In the genomic region with DNA sequence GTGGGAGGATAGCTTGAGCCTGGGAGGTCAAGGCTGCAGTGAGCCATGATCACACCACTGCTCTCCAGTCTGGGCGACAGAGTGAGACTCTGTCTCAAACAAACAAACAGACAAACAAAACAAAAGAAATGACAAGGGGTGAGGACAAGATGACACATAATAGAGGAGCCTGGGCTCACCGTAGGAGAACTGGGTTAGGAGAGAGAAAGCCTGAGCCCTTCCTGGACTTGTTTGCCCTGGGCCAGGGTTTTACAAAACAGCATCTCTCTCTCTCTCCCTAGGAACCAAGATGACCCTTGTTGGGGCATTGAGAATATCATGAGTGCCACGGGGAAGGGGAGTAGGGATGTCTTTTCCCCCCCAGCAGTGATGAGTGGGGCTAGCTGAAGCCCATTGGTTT, we compare ENCODE assay signal across 18 cellular contexts. TPM values are rescaled to one million over a fixed set of nuclear protein-coding genes. Genes with fewer than 3 reads are reported as not detected.
DNase-seq lines count a peak whose midpoint lies in the region; ATAC-seq and TF ChIP-seq lines count a peak whose summit lies in the region.
"Had no signal": no experiment of that assay in that cellular context is flagged by ENCODE, and none has a peak within 500 bp of the region (broad histone marks: within the 10 kb centered on the region; RNA-seq: fewer than 3 reads in every experiment).

No MANE protein-coding gene starts in this region.

- H2BK5ac ChIP-seq in neuronal stem cell (ENCODE audit: low read length), result no peak overlapping the region

- H3K27ac ChIP-seq in C4-2B (peak overlapping the region; percentile 9; the same call in 1 of the 2 replicates), neuronal stem cell (replicated peaks; ENCODE audit: low read length) (no peak overlapping the region), foreskin keratinocyte (no peak overlapping the region)
- H3K27ac ChIP-seq: BLaER1 treated with 17β-estradiol and CSF1 and Interleukin-3, amounts not matched to agents 10 nM and 100 nM had no signal

- H2AK5ac ChIP-seq in neuronal stem cell (ENCODE audit: low read depth, low read length), result no peak overlapping the region

- no peak overlapping the region for H3K23ac ChIP-seq in neuronal stem cell (ENCODE audit: low read depth, low read length, poor library complexity)

- peak; percentile 26 for DNase-seq in activated CD8-positive, alpha-beta memory T cell treated with anti-CD3 and anti-CD28 coated beads, Interleukin-2, amount 50 U/mL, for 48 hours
- no peak for DNase-seq in activated CD8-positive, alpha-beta memory T cell treated with anti-CD3 and anti-CD28 coated beads, Interleukin-2, amount 10 ng/mL, durations not matched to agents 7 days and 5 days
- DNase-seq in neuronal stem cell (ENCODE audit: low spot score) (no peak), foreskin keratinocyte (no peak)
- no peak for DNase-seq in stimulated activated CD4-positive, alpha-beta T cell treated with anti-CD3 and anti-CD28 coated beads, Interleukin-4, amount 100 ng/mL, for 4 hours
- DNase-seq: CD4-positive, CD25-positive, alpha-beta regulatory T cell; COR-L47; HCEC 1CT had no signal

- H3K27me3 ChIP-seq in neuronal stem cell (ENCODE audit: control insufficient read depth in 3 of 3, insufficient read depth in 3 of 3, low read depth in 1 of 3, low read length in 3 of 3) (peaks cover 0 to 4% (median 0%) of the 10 kb centered on the region in 3 experiments), foreskin keratinocyte (peaks cover under 1% of the 10 kb centered on the region)

- no peak overlapping the region for H4K8ac ChIP-seq in neuronal stem cell (ENCODE audit: low read depth, low read length)

- peaks cover 12% of the 10 kb centered on the region for H3K4me1 Mint-ChIP-seq in activated CD8-positive, alpha-beta memory T cell treated with anti-CD3 and anti-CD28 coated beads, Interleukin-2, amount 10 ng/mL, durations not matched to agents 7 days and 5 days
- no peaks in the 10 kb centered on the region for H3K4me1 Mint-ChIP-seq in activated T-helper 17 cell treated with anti-CD3 and anti-CD28 coated beads, Interleukin-2, amount 50 U/mL, for 72 hours

- no peaks in the 10 kb centered on the region for H3K9me3 ChIP-seq in neuronal stem cell (replicated peaks in 1 of 2; ENCODE audit: control insufficient read depth in 2 of 2, insufficient read depth in 1 of 2, low read depth in 1 of 2, low read length in 2 of 2)
- H3K9me3 ChIP-seq: BLaER1 treated with 17β-estradiol and CSF1 and Interleukin-3, amounts not matched to agents 10 nM and 100 nM had no signal

- no peaks in the 10 kb centered on the region for H3K36me3 ChIP-seq in neuronal stem cell (replicated peaks in 1 of 2; ENCODE audit: control insufficient read depth in 2 of 2, insufficient read depth in 2 of 2, low read length in 2 of 2)
- H3K36me3 ChIP-seq: BLaER1 treated with 17β-estradiol and CSF1 and Interleukin-3, amounts not matched to agents 10 nM and 100 nM had no signal

- CTCF ChIA-PET in activated CD8-positive, alpha-beta memory T cell treated with anti-CD3 and anti-CD28 coated beads, Interleukin-2, amount 10 ng/mL, durations not matched to agents 7 days and 5 days (lab: Charles Lee), result interaction anchor here (0.7 kb wide), 1 partner anchor 47 kb away, joined by 3 read pairs; no protein-coding TSS in a partner anchor

- no peak overlapping the region for H2BK120ac ChIP-seq in neuronal stem cell (ENCODE audit: low read depth, low read length)

- no peak overlapping the region for H2BK12ac ChIP-seq in neuronal stem cell (ENCODE audit: low read length)

- no peak for ATAC-seq in activated CD8-positive, alpha-beta memory T cell treated with anti-CD3 and anti-CD28 coated beads, Interleukin-2, amount 10 ng/mL, durations not matched to agents 7 days and 5 days
- no peak for ATAC-seq in activated T-helper 17 cell treated with anti-CD3 and anti-CD28 coated beads, Interleukin-2, amount 50 U/mL, for 72 hours (replicated peaks)
- no peak for ATAC-seq in GM18909 (IDR thresholded peaks at IDR 0.05; ENCODE audit: poor library complexity, unreplicated experiment)
- ATAC-seq in foreskin keratinocyte, result no peak
- ATAC-seq: GM23338, HepG2 had no signal

- no peak overlapping the region for H3K4ac ChIP-seq in neuronal stem cell (ENCODE audit: low read length)

- H3K9me3 Mint-ChIP-seq in activated CD8-positive, alpha-beta memory T cell treated with anti-CD3 and anti-CD28 coated beads, Interleukin-2, amount 10 ng/mL, durations not matched to agents 7 days and 5 days (ENCODE audit: low read depth), result no peaks in the 10 kb centered on the region
- no peaks in the 10 kb centered on the region for H3K9me3 Mint-ChIP-seq in activated T-helper 17 cell treated with anti-CD3 and anti-CD28 coated beads, Interleukin-2, amount 50 U/mL, for 72 hours
- H3K9me3 Mint-ChIP-seq: CD8-positive, alpha-beta memory T cell; GM23338 had no signal

- H4K91ac ChIP-seq in neuronal stem cell (ENCODE audit: low read depth, low read length, poor library complexity), result no peak overlapping the region

- no peak overlapping the region for H3K4me3 ChIP-seq in neuronal stem cell (ENCODE audit: low read length in 2 of 2)
- H3K4me3 ChIP-seq: BLaER1 treated with 17β-estradiol and CSF1 and Interleukin-3, amounts not matched to agents 10 nM and 100 nM; GM23338 had no signal

- no peaks in the 10 kb centered on the region for H3K79me1 ChIP-seq in neuronal stem cell (ENCODE audit: low read depth, low read length)

- TF ChIP-seq CTCF in C4-2B (conservative IDR thresholded peaks at IDR 0.05) (no peak), foreskin keratinocyte (conservative IDR thresholded peaks at IDR 0.05) (no peak)

- H3K4me1 ChIP-seq in neuronal stem cell (ENCODE audit: control insufficient read depth in 2 of 2, insufficient read depth in 1 of 2, low read depth in 1 of 2, low read length in 2 of 2), result peaks cover 6 to 13% of the 10 kb centered on the region in 2 donors
- H3K4me1 ChIP-seq in foreskin keratinocyte, result no peaks in the 10 kb centered on the region

- H2AFZ ChIP-seq in neuronal stem cell (ENCODE audit: low read length), result no peak overlapping the region
- H2AFZ ChIP-seq: GM23338 had no signal

- peak overlapping the region; percentile 13 for H3K9ac ChIP-seq in neuronal stem cell (ENCODE audit: low read depth, low read length, poor library complexity)
- H3K9ac ChIP-seq: BLaER1 treated with 17β-estradiol and CSF1 and Interleukin-3, amounts not matched to agents 10 nM and 100 nM had no signal

- no peak overlapping the region for H3K14ac ChIP-seq in neuronal stem cell (ENCODE audit: low read length)

- no peak overlapping the region for H3K4me2 ChIP-seq in neuronal stem cell (ENCODE audit: insufficient read depth, low read length, poor library complexity, severe bottlenecking)
- H3K4me2 ChIP-seq: GM23338 had no signal

- no peak overlapping the region for H3K27ac Mint-ChIP-seq in activated CD8-positive, alpha-beta memory T cell treated with anti-CD3 and anti-CD28 coated beads, Interleukin-2, amount 10 ng/mL, durations not matched to agents 7 days and 5 days
- H3K27ac Mint-ChIP-seq in activated T-helper 17 cell treated with anti-CD3 and anti-CD28 coated beads, Interleukin-2, amount 50 U/mL, for 72 hours, result peak overlapping the region; percentile 37
- H3K27ac Mint-ChIP-seq: GM23338, IgD-negative memory B cell had no signal

- peaks cover 4% of the 10 kb centered on the region for H3K27me3 Mint-ChIP-seq in activated CD8-positive, alpha-beta memory T cell treated with anti-CD3 and anti-CD28 coated beads, Interleukin-2, amount 10 ng/mL, durations not matched to agents 7 days and 5 days
- peaks cover 5% of the 10 kb centered on the region for H3K27me3 Mint-ChIP-seq in activated T-helper 17 cell treated with anti-CD3 and anti-CD28 coated beads, Interleukin-2, amount 50 U/mL, for 72 hours

- H3K4me3 Mint-ChIP-seq in activated CD8-positive, alpha-beta memory T cell treated with anti-CD3 and anti-CD28 coated beads, Interleukin-2, amount 10 ng/mL, durations not matched to agents 7 days and 5 days, result no peak overlapping the region
- H3K4me3 Mint-ChIP-seq in activated T-helper 17 cell treated with anti-CD3 and anti-CD28 coated beads, Interleukin-2, amount 50 U/mL, for 72 hours, result no peak overlapping the region
- H3K4me3 Mint-ChIP-seq: CD4-positive, CD25-positive, alpha-beta regulatory T cell; CD8-positive, alpha-beta memory T cell; GM23338; IgD-negative memory B cell had no signal

- H3K18ac ChIP-seq in neuronal stem cell (ENCODE audit: low read length), result no peak overlapping the region

- H2BK15ac ChIP-seq in neuronal stem cell (ENCODE audit: low read length), result no peak overlapping the region

- no CpG with 5 or more reads among the region's 3 CpGs for WGBS in neuronal stem cell (ENCODE audit: extremely low coverage in 2 of 2, insufficient read length in 2 of 2, insufficient replicate concordance in 1 of 2), 2 donors

- no peaks in the 10 kb centered on the region for H3K36me3 Mint-ChIP-seq in activated CD8-positive, alpha-beta memory T cell treated with anti-CD3 and anti-CD28 coated beads, Interleukin-2, amount 10 ng/mL, durations not matched to agents 7 days and 5 days
- H3K36me3 Mint-ChIP-seq in activated T-helper 17 cell treated with anti-CD3 and anti-CD28 coated beads, Interleukin-2, amount 50 U/mL, for 72 hours (ENCODE audit: low read depth), result no peaks in the 10 kb centered on the region
- H3K36me3 Mint-ChIP-seq: CD4-positive, CD25-positive, alpha-beta regulatory T cell; IgD-negative memory B cell had no signal

RNA-seq across cellular contexts. Expression of gene ROBO3, which starts 15.7 kb away (rescaled TPM):
- total RNA-seq in activated CD8-positive, alpha-beta memory T cell treated with anti-CD3 and anti-CD28 coated beads, Interleukin-2, amount 10 ng/mL, durations not matched to agents 7 days and 5 days, result 10 to 100 TPM in 1 of 2 experiments, 1 to 10 TPM in 1; 5.3 to 11.1 TPM
- 1 to 10 TPM; 8.1 TPM for total RNA-seq in activated T-helper 17 cell treated with anti-CD3 and anti-CD28 coated beads, Interleukin-2, amount 50 U/mL, for 72 hours
- 9.5 TPM for polyA plus RNA-seq in neuronal stem cell (2013, experiment 1 of 2)
- 8.8 TPM for polyA plus RNA-seq in neuronal stem cell (2013, experiment 2 of 2)
- 24.0 and 51.7 TPM in 2 replicates for total RNA-seq in foreskin keratinocyte
- 22.6 and 61.5 TPM in 2 replicates for polyA plus RNA-seq in foreskin keratinocyte
- polyA plus RNA-seq: IgD-negative memory B cell had no signal

RNA-seq across cellular contexts. Expression of gene ROBO4, which starts 16.7 kb away (rescaled TPM):
- total RNA-seq in activated CD8-positive, alpha-beta memory T cell treated with anti-CD3 and anti-CD28 coated beads, Interleukin-2, amount 10 ng/mL, durations not matched to agents 7 days and 5 days, result not detected
- not detected for total RNA-seq in activated T-helper 17 cell treated with anti-CD3 and anti-CD28 coated beads, Interleukin-2, amount 50 U/mL, for 72 hours
- not detected for polyA plus RNA-seq in neuronal stem cell (2013, experiment 1 of 2)
- polyA plus RNA-seq in neuronal stem cell (2013, experiment 2 of 2), result not detected
- 1.5 and 6.4 TPM in 2 replicates for total RNA-seq in foreskin keratinocyte
- 1.8 and 5.9 TPM in 2 replicates for polyA plus RNA-seq in foreskin keratinocyte
- total RNA-seq: A673; CD8-positive, alpha-beta memory T cell; GM23338 had no signal
- polyA plus RNA-seq: CD8-positive, alpha-beta memory T cell; GM23338; IgD-negative memory B cell had no signal

RNA-seq across cellular contexts. Expression of gene HEPN1, which starts 38.1 kb away (rescaled TPM):
- total RNA-seq in activated CD8-positive, alpha-beta memory T cell treated with anti-CD3 and anti-CD28 coated beads, Interleukin-2, amount 10 ng/mL, durations not matched to agents 7 days and 5 days, result not detected
- total RNA-seq in activated T-helper 17 cell treated with anti-CD3 and anti-CD28 coated beads, Interleukin-2, amount 50 U/mL, for 72 hours, result not detected
- not detected for polyA plus RNA-seq in neuronal stem cell (2013, experiment 1 of 2)
- polyA plus RNA-seq in neuronal stem cell (2013, experiment 2 of 2), result not detected
- not detected in 2 replicates for total RNA-seq in foreskin keratinocyte
- polyA plus RNA-seq in foreskin keratinocyte, result not detected in 2 replicates
- total RNA-seq: A673; CD4-positive, CD25-positive, alpha-beta regulatory T cell; CD8-positive, alpha-beta memory T cell; GM23338; HepG2 had no signal
- polyA plus RNA-seq: AG04450; CD4-positive, CD25-positive, alpha-beta regulatory T cell; CD8-positive, alpha-beta memory T cell; GM23338; HepG2; IgD-negative memory B cell had no signal

RNA-seq across cellular contexts. Expression of gene HEPACAM, which starts 54.9 kb away (rescaled TPM):
- total RNA-seq in activated CD8-positive, alpha-beta memory T cell treated with anti-CD3 and anti-CD28 coated beads, Interleukin-2, amount 10 ng/mL, durations not matched to agents 7 days and 5 days, result not detected
- not detected for total RNA-seq in activated T-helper 17 cell treated with anti-CD3 and anti-CD28 coated beads, Interleukin-2, amount 50 U/mL, for 72 hours
- polyA plus RNA-seq in neuronal stem cell (2013, experiment 1 of 2), result 0.03 TPM
- polyA plus RNA-seq in neuronal stem cell (2013, experiment 2 of 2), result 0.01 TPM
- total RNA-seq in foreskin keratinocyte, result not detected in 2 replicates
- polyA plus RNA-seq in foreskin keratinocyte, result not detected in 2 replicates
- total RNA-seq: A673; CD4-positive, CD25-positive, alpha-beta regulatory T cell; CD8-positive, alpha-beta memory T cell had no signal
- polyA plus RNA-seq: CD4-positive, CD25-positive, alpha-beta regulatory T cell; CD8-positive, alpha-beta memory T cell; GM23338; IgD-negative memory B cell had no signal
